ENCODE assay signal across 8 cellular contexts in genomic region chr17:50055426-50056216, GRCh38. TPM values are rescaled to one million over a fixed set of nuclear protein-coding genes. Genes with fewer than 3 reads are reported as not detected.
DNase-seq lines count a peak whose midpoint lies in the region; ATAC-seq, FAIRE-seq and TF ChIP-seq lines count a peak whose summit lies in the region.

ITGA3 (plus strand) TSS chr17:50056110; CDS start chr17:50056440, 330 bp downstream.

- in situ Hi-C loops in Caki2 (cut with HindIII; ENCODE audit: low pct_unique_long_range_greater_than_20kb, low sequenced_read_pairs) (no loop called here), HepG2 (cut with HindIII; ENCODE audit: extremely low pct_ligation_motif_present, low pct_unique_long_range_greater_than_20kb) (no loop called here)

- peak within 1 kb of the TSS in 57 of 59 donors; percentile 11 to 93 (median 80) for H3K27ac ChIP-seq in dorsolateral prefrontal cortex
- H3K27ac ChIP-seq in HepG2 (ENCODE audit: extremely low read length, insufficient read depth, low read length), result no peak within 1 kb of the TSS

- peak within 1 kb of the TSS; percentile 95 for H3K4me3 Mint-ChIP-seq in HFFc6

- H3K9me3 Mint-ChIP-seq in HFFc6, result no peaks in the 10 kb centered on the region

- no peaks in the 10 kb centered on the region for H3K79me2 ChIP-seq in HepG2 (ENCODE audit: insufficient read depth, low read length)

- no peak; the same call in 1 of the 2 replicates for TF ChIP-seq CTCF in HFFc6 (IDR thresholded peaks at IDR 0.05)
- TF ChIP-seq CTCF in dorsolateral prefrontal cortex (IDR thresholded peaks at IDR 0.05 in 54 of 56, conservative IDR thresholded peaks at IDR 0.05 in 2 of 56; ENCODE audit: low read depth in 1 of 56, partially characterized antibody in 56 of 56), result peak in 1 of 56 donors; percentile 5
- TF ChIP-seq CTCF in HepG2 (CRISPR knock-in tag; IDR thresholded peaks at IDR 0.05), result no peak

- intact Hi-C loops in dorsolateral prefrontal cortex (cut with DNase I), result no loop called here
- intact Hi-C loops in HepG2 (cut with micrococcal nuclease; ENCODE audit: unreplicated experiment), result loop anchor here (2.0 kb wide), 1 partner anchor 29 kb away; no protein-coding TSS in a partner anchor

- peaks cover 10% of the 10 kb centered on the region for H3K27me3 Mint-ChIP-seq in HFFc6 (ENCODE audit: insufficient read depth)

- no peak within 1 kb of the TSS for H3K9ac ChIP-seq in HepG2 (ENCODE audit: insufficient read depth, low read depth, low read length)

- no peaks in the 10 kb centered on the region for H3K36me3 ChIP-seq in HepG2 (replicated peaks in 1 of 2; ENCODE audit: control insufficient read depth in 1 of 2, insufficient read depth in 2 of 2, low read length in 2 of 2)

- H3K36me3 Mint-ChIP-seq in HFFc6 (ENCODE audit: low read depth), result peaks cover 24% of the 10 kb centered on the region

- peaks cover 53% of the 10 kb centered on the region for H3K4me1 ChIP-seq in HepG2 (ENCODE audit: insufficient read depth, low read length)

- H3K9me3 ChIP-seq in HepG2 (ENCODE audit: low read length), result no peaks in the 10 kb centered on the region

- peak within 1 kb of the TSS; percentile 99 for H3K27ac Mint-ChIP-seq in HFFc6

- DNase-seq in Caki2 (ENCODE audit: low read depth) (peak; percentile 99), HFFc6 (peak; percentile 87), NCI-H226 (peak; percentile 98), dorsolateral prefrontal cortex (peak in 9 of 10 donors; percentile 38 to 84 (median 75)), HepG2 (ENCODE audit: low spot score) (no peak)
- DNase-seq in activated CD4-positive, alpha-beta T cell treated with anti-CD3 and anti-CD28 coated beads, Interleukin-2, amount 50 U/mL, for 48 hours, result peak; percentile 70 to 81
- DNase-seq in stimulated activated CD4-positive, alpha-beta T cell treated with anti-CD3 and anti-CD28 coated beads, Interleukin-2, amount 100 ng/mL, for 48 hours, result peak; percentile 37 to 51

- H4K20me1 ChIP-seq in HepG2 (ENCODE audit: insufficient read depth, low read length), result no peaks in the 10 kb centered on the region

- H3K4me1 Mint-ChIP-seq in HFFc6 (ENCODE audit: low read depth), result peaks cover 83% of the 10 kb centered on the region

- TF ChIP-seq POLR2A in HepG2 (IDR thresholded peaks at IDR 0.05; ENCODE audit: insufficient read depth in 1 of 2, low read depth in 2 of 2, low read length in 2 of 2), result no peak

- ATAC-seq in HepG2 (peak; percentile 42), GM18868 (IDR thresholded peaks at IDR 0.05; ENCODE audit: unreplicated experiment) (no peak)

- CTCF ChIA-PET in HepG2 (lab: Yijun Ruan, JAX; ENCODE audit: low intra/inter-chr PET ratio, low total read pairs), result no interaction called here

- no peak for FAIRE-seq in HepG2 (lab: Jason Lieb, UNC)

- peak within 1 kb of the TSS; percentile 90 for H3K4me2 ChIP-seq in HepG2 (ENCODE audit: low read depth, low read length)

- WGBS in HepG2 (ENCODE audit: low lambda C conversion rate), result 3% methylated on average over 39 of the region's 65 CpGs

- no peak for TF ChIP-seq EP300 in HepG2 (IDR thresholded peaks at IDR 0.05; ENCODE audit: low read depth in 2 of 2, low read length in 2 of 2)
- TF ChIP-seq EP300 in HepG2 (CRISPR knock-in tag; IDR thresholded peaks at IDR 0.05; ENCODE audit: borderline replicate concordance), result no peak

- no TSS peak for BruUV-seq in HepG2 (replicated peaks; lab: Mats Ljungman, UMichigan)

- no peak for TF ChIP-seq RAD21 in HepG2 (CRISPR knock-in tag; IDR thresholded peaks at IDR 0.05)

- H3K4me3 ChIP-seq in dorsolateral prefrontal cortex (peak within 1 kb of the TSS; percentile 58 to 89 (median 76)), HepG2 (replicated peaks in 1 of 3; ENCODE audit: insufficient read depth in 1 of 3, low read depth in 2 of 3, low read length in 3 of 3) (peak within 1 kb of the TSS; percentile 62 to 75 (median 63))

- POLR2A ChIA-PET in HepG2 (lab: Yijun Ruan, JAX), result no interaction called here

- no peak within 1 kb of the TSS for H2AFZ ChIP-seq in HepG2 (ENCODE audit: low read length)

- H3K27me3 ChIP-seq in dorsolateral prefrontal cortex (no peaks in the 10 kb centered on the region), HepG2 (ENCODE audit: control insufficient read depth in 1 of 2, insufficient read depth in 2 of 2, low read length in 2 of 2) (peaks cover 10 to 85% of the 10 kb centered on the region in 2 experiments)

TF ChIP-seq in HepG2, 621 proteins besides CTCF, POLR2A, EP300 and RAD21 (continues in another document):
- TF ChIP-seq GABPB1 (CRISPR knock-in tag; IDR thresholded peaks at IDR 0.05) (peak; percentile 52; the same call in 1 of the 2 replicates), MEIS1 (CRISPR knock-in tag; IDR thresholded peaks at IDR 0.05; ENCODE audit: borderline replicate concordance) (no peak), ZNF563 (CRISPR knock-in tag; IDR thresholded peaks at IDR 0.05) (0 out of 2 replicates have a peak, but pooled peaks have one; percentile 15), ZSCAN31 (CRISPR knock-in tag; IDR thresholded peaks at IDR 0.05; ENCODE audit: low read depth) (0 out of 2 replicates have a peak, but pooled peaks have one; percentile 19), MED13 (CRISPR knock-in tag; IDR thresholded peaks at IDR 0.05) (no peak), ZNF768 (CRISPR knock-in tag; IDR thresholded peaks at IDR 0.05) (peak; percentile 94), ZFP91 (CRISPR knock-in tag; IDR thresholded peaks at IDR 0.05; ENCODE audit: borderline replicate concordance) (peak; percentile 99)
- TF ChIP-seq, protein P1, sequence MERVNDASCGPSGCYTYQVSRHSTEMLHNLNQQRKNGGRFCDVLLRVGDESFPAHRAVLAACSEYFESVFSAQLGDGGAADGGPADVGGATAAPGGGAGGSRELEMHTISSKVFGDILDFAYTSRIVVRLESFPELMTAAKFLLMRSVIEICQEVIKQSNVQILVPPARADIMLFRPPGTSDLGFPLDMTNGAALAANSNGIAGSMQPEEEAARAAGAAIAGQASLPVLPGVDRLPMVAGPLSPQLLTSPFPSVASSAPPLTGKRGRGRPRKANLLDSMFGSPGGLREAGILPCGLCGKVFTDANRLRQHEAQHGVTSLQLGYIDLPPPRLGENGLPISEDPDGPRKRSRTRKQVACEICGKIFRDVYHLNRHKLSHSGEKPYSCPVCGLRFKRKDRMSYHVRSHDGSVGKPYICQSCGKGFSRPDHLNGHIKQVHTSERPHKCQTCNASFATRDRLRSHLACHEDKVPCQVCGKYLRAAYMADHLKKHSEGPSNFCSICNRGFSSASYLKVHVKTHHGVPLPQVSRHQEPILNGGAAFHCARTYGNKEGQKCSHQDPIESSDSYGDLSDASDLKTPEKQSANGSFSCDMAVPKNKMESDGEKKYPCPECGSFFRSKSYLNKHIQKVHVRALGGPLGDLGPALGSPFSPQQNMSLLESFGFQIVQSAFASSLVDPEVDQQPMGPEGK (CRISPR knock-in tag; IDR thresholded peaks at IDR 0.05), result peak; percentile 13; the same call in 1 of the 2 replicates
- TF ChIP-seq, protein P2, sequence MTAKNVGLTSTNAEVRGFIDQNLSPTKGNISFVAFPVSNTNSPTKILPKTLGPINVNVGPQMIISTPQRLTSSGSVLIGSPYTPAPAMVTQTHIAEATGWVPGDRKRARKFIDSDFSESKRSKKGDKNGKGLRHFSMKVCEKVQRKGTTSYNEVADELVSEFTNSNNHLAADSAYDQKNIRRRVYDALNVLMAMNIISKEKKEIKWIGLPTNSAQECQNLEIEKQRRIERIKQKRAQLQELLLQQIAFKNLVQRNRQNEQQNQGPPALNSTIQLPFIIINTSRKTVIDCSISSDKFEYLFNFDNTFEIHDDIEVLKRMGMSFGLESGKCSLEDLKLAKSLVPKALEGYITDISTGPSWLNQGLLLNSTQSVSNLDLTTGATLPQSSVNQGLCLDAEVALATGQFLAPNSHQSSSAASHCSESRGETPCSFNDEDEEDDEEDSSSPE (CRISPR knock-in tag; IDR thresholded peaks at IDR 0.05), result no peak

RNA-seq across cellular contexts. Expression of gene ITGA3, which starts in this region (rescaled TPM):
- 419 and 501 TPM in 2 replicates for total RNA-seq in Caki2 (2014; rRNA removed; shearing (Covaris generic); ENCODE audit: low replicate concordance)
- 100 to 1,000 TPM; 272 to 319 (median 288) TPM for total RNA-seq in HFFc6 (2021; fragmentation: NEBNext Ultra II Directional; extraction: Animal tissue kit (Norgen Biotek cat#: 25700))
- total RNA-seq in dorsolateral prefrontal cortex (10 to 100 TPM; 12.7 to 53.3 (median 33.2) TPM), HepG2 (2016; rRNA removed; fragmentation: Illumina TruSeq; extraction: Trizol) (0.69 and 0.77 TPM in 2 replicates)
- total RNA-seq in HepG2 (2016; cell fraction: cytosol; rRNA removed; fragmentation: Illumina TruSeq; extraction: Trizol; ENCODE audit: low read depth), result 1.5 and 1.9 TPM in 2 replicates
- total RNA-seq in HepG2 (2016; cell fraction: insoluble cytoplasmic fraction; rRNA removed; fragmentation: Illumina TruSeq; extraction: Trizol), result 0.48 and 1.1 TPM in 2 replicates
- 0.28 and 0.62 TPM in 2 replicates for total RNA-seq in HepG2 (2016; cell fraction: membrane; rRNA removed; fragmentation: Illumina TruSeq; extraction: Trizol)
- total RNA-seq in HepG2 (2016; cell fraction: nucleus; rRNA removed; fragmentation: Illumina TruSeq; extraction: Trizol), result 1.3 and 1.8 TPM in 2 replicates
- 0.48 and 0.59 TPM in 2 replicates for polyA plus RNA-seq in HepG2 (2011; rRNA removed)
- 0.33 and 0.78 TPM in 2 replicates for polyA plus RNA-seq in HepG2 (2011; cell fraction: cytosol; rRNA removed)
- 2.6 and 3.3 TPM in 2 replicates for polyA plus RNA-seq in HepG2 (2011; cell fraction: nucleus; rRNA removed)
- 0.27 and 0.32 TPM in 2 replicates for polyA plus RNA-seq in HepG2 (2012)
- 0.51 and 0.57 TPM in 2 replicates for polyA plus RNA-seq in HepG2 (2016; cell fraction: cytosol; fragmentation: Illumina TruSeq; extraction: Trizol; ENCODE audit: low read depth)
- polyA plus RNA-seq in HepG2 (2016; cell fraction: insoluble cytoplasmic fraction; fragmentation: Illumina TruSeq; extraction: Trizol; ENCODE audit: low read depth), result 0.52 and 0.82 TPM in 2 replicates
- polyA plus RNA-seq in HepG2 (2016; cell fraction: membrane; fragmentation: Illumina TruSeq; extraction: Trizol; ENCODE audit: low read depth), result 0.30 and 0.48 TPM in 2 replicates
- polyA plus RNA-seq in HepG2 (2016; cell fraction: nucleus; fragmentation: Illumina TruSeq; extraction: Trizol; ENCODE audit: insufficient read depth, low read depth), result 1.3 and 2.2 TPM in 2 replicates
- 1.4 and 198 TPM in 2 replicates for polyA minus RNA-seq in HepG2 (2011; rRNA and poly(A)+ RNA removed; ENCODE audit: low replicate concordance)
- polyA minus RNA-seq in HepG2 (2011; cell fraction: cytosol; rRNA and poly(A)+ RNA removed), result 2.9 and 6.2 TPM in 2 replicates
- 1.1 and 2.8 TPM in 2 replicates for polyA minus RNA-seq in HepG2 (2011; cell fraction: nucleus; rRNA and poly(A)+ RNA removed)

Comparison
In these comparisons a context has a peak if more than half of its experiments do, and no peak if none do; other contexts are left out.
1. RNA of gene ITGA3 (total RNA-seq): 419 to 501 TPM in Caki2, 272 to 319 TPM in HFFc6 and 12.7 to 53.3 TPM in dorsolateral prefrontal cortex; 0.28 to 1.9 TPM in HepG2; every median in the first group is over 4 times any median in the second.